In genomic region chr15:92394327-92395175, GRCh38 we compare ENCODE assay signal across 8 cellular contexts. TPM values are rescaled to one million over a fixed set of nuclear protein-coding genes. Genes with fewer than 3 reads are reported as not detected.
DNase-seq lines count a peak whose midpoint lies in the region; TF ChIP-seq lines count a peak whose summit lies in the region.
"Had no signal": no experiment of that assay in that cellular context is flagged by ENCODE, and none has a peak within 500 bp of the region (broad histone marks: within the 10 kb centered on the region; RNA-seq: fewer than 3 reads in every experiment).

No MANE protein-coding gene starts in this region.

- no peak overlapping the region for H3K27ac ChIP-seq in HUES64 (ENCODE audit: low read depth, low read length)
- H3K27ac ChIP-seq in WERI-Rb-1: peak overlapping the region; percentile 74
- no peak overlapping the region for H3K27ac ChIP-seq in RWPE1

- POLR2A ChIA-PET in RWPE1 (lab: Yijun Ruan, JAX; ENCODE audit: low non-redundant PET): no interaction called here

- peak; percentile 62 for DNase-seq in WERI-Rb-1
- DNase-seq in NCI-H2081 (lab: John Stamatoyannopoulos, UW): no peak
- DNase-seq in RWPE1 (ENCODE audit: low spot score): no peak
- no peak for DNase-seq in activated CD4-positive, alpha-beta T cell treated with anti-CD3 and anti-CD28 coated beads for 48 hours
- DNase-seq: NCI-H2081 treated with DMSO at 0.1 percent for 48 hours had no signal

- CTCF ChIA-PET in RWPE1 (lab: Yijun Ruan, JAX): interaction anchor here (1.0 kb wide), 1 partner anchor 320 kb away, joined by 3 read pairs; no protein-coding TSS in a partner anchor

- H3K4me3 ChIP-seq in HUES64 (ENCODE audit: low read length) (peak overlapping the region; percentile 86), WERI-Rb-1 (ENCODE audit: low read depth, low read length) (peak overlapping the region; percentile 76), iPS-11a (ENCODE audit: low read depth, low read length) (peak overlapping the region; percentile 63), skeletal muscle satellite cell (ENCODE audit: low read length) (peak overlapping the region; percentile 70)

- peaks cover 20% of the 10 kb centered on the region for H3K4me1 ChIP-seq in HUES64 (ENCODE audit: insufficient read depth, low read length)
- H3K4me1 ChIP-seq in skeletal muscle satellite cell (ENCODE audit: control insufficient read depth, insufficient read depth, low read length): no peaks in the 10 kb centered on the region

- H3K36me3 ChIP-seq in HUES64 (ENCODE audit: insufficient read depth, low read length): no peaks in the 10 kb centered on the region
- peaks cover 3% of the 10 kb centered on the region; the same call in 1 of the 2 replicates for H3K36me3 ChIP-seq in WERI-Rb-1
- no peaks in the 10 kb centered on the region for H3K36me3 ChIP-seq in skeletal muscle satellite cell (ENCODE audit: insufficient read depth, low read length)

- under 1% methylated on average over 82 of the region's 82 CpGs for WGBS in HUES64

- peaks cover 66% of the 10 kb centered on the region for H3K27me3 ChIP-seq in HUES64 (ENCODE audit: insufficient read depth, low read length)
- peaks cover 5% of the 10 kb centered on the region for H3K27me3 ChIP-seq in WERI-Rb-1 (ENCODE audit: insufficient read depth, low read depth, severe bottlenecking)
- H3K27me3 ChIP-seq in skeletal muscle satellite cell (ENCODE audit: control insufficient read depth, insufficient read depth, low read length): peaks cover 25% of the 10 kb centered on the region

- no peaks in the 10 kb centered on the region for H3K9me3 ChIP-seq in HUES64 (ENCODE audit: insufficient read depth, low read depth, low read length)
- H3K9me3 ChIP-seq in WERI-Rb-1 (ENCODE audit: severe bottlenecking): no peaks in the 10 kb centered on the region
- H3K9me3 ChIP-seq in skeletal muscle satellite cell (replicated peaks; ENCODE audit: low read length): no peaks in the 10 kb centered on the region

- TF ChIP-seq CTCF in WERI-Rb-1 (IDR thresholded peaks at IDR 0.05; ENCODE audit: low read depth, low read length) (no peak), RWPE1 (conservative IDR thresholded peaks at IDR 0.05; ENCODE audit: low read depth) (no peak)

- H3K4me2 ChIP-seq in skeletal muscle satellite cell (ENCODE audit: low read length): peak overlapping the region; percentile 79

- H3K9ac ChIP-seq in HUES64 (ENCODE audit: low read depth, low read length) (peak overlapping the region; percentile 77), skeletal muscle satellite cell (ENCODE audit: low read depth, low read length) (peak overlapping the region; percentile 64)

RNA-seq across cellular contexts. Expression of gene ST8SIA2, which starts 0.9 kb away (rescaled TPM):
- 5.6 TPM for polyA plus RNA-seq in HUES64 (2013, experiment 1 of 2)
- polyA plus RNA-seq in HUES64 (2013, experiment 2 of 2): 5.3 TPM
- total RNA-seq in skeletal muscle satellite cell (2012; rRNA removed): 3.5 TPM in 1 of 2 replicates, not detected in the other
